ENCODE assay signal across 8 cellular contexts in genomic region chr22:46053563-46054090, GRCh38.
DNase-seq lines count a peak whose midpoint lies in the region; ATAC-seq and TF ChIP-seq lines count a peak whose summit lies in the region.

No MANE protein-coding gene starts in this region.

- H3K27ac ChIP-seq in SJCRH30: peak overlapping the region; percentile 66
- peak overlapping the region; percentile 70 for H3K27ac ChIP-seq in adipose tissue (ENCODE audit: low read depth, low read length)
- peak overlapping the region; percentile 94 to 100 (median 100) for H3K27ac ChIP-seq in sigmoid colon

- H3K9me3 ChIP-seq in SJCRH30 (replicated peaks) (no peaks in the 10 kb centered on the region), sigmoid colon (no peaks in the 10 kb centered on the region)

- H3K27me3 ChIP-seq in SJCRH30 (no peaks in the 10 kb centered on the region), sigmoid colon (no peaks in the 10 kb centered on the region)

- TF ChIP-seq EP300 in sigmoid colon (IDR thresholded peaks at IDR 0.05): no peak

- H3K36me3 ChIP-seq in SJCRH30: no peaks in the 10 kb centered on the region
- no peaks in the 10 kb centered on the region for H3K36me3 ChIP-seq in sigmoid colon

- peak overlapping the region; percentile 78 for H3K4me3 ChIP-seq in SJCRH30
- H3K4me3 ChIP-seq in sigmoid colon: peak overlapping the region; percentile 79 to 86 (median 84)

- peak; percentile 84 to 86 for ATAC-seq in left cardiac atrium
- ATAC-seq in HG03135 (IDR thresholded peaks at IDR 0.05; ENCODE audit: unreplicated experiment): no peak

- intact Hi-C loops in left cardiac atrium (cut with DNase I) (loop anchor here in 1 of 2 donors (2.0 kb wide), 1 partner anchor 15 kb away; no protein-coding TSS in a partner anchor), sigmoid colon (cut with DNase I) (loop anchor here (2.0 kb wide), 1 partner anchor 47 kb away; no protein-coding TSS in a partner anchor)

- DNase-seq in NCI-H2227 (lab: John Stamatoyannopoulos, UW; ENCODE audit: unreplicated experiment): peak; percentile 72
- DNase-seq in NCI-H2227 treated with DMSO at 0.1 percent for 48 hours (lab: John Stamatoyannopoulos, UW): no peak
- peak; percentile 71 to 72 for DNase-seq in SJCRH30
- peak; percentile 82 for DNase-seq in left cardiac atrium
- DNase-seq in sigmoid colon: peak; percentile 93
- DNase-seq in NCI-H187 (lab: John Stamatoyannopoulos, UW): no peak

- H3K4me1 ChIP-seq in SJCRH30 (peaks cover 7% of the 10 kb centered on the region; the same call in 1 of the 2 replicates), sigmoid colon (peaks cover 0 to 88% (median 84%) of the 10 kb centered on the region in 4 donors)

- no peak for TF ChIP-seq POLR2A in sigmoid colon (IDR thresholded peaks at IDR 0.05)

- no peak for TF ChIP-seq CTCF in sigmoid colon (IDR thresholded peaks at IDR 0.05)

- WGBS in adipose tissue, 3 donors: 0 to 2% (median 2%) methylated on average over 27 to 37 of the region's 37 CpGs
- 0 to 13% methylated on average over 37 of the region's 37 CpGs for WGBS in sigmoid colon, 2 donors

Comparison
In these comparisons a context has a peak if more than half of its experiments do, and no peak if none do; other contexts are left out.
1. DNase-seq: peak in NCI-H2227 (single experiment), SJCRH30 (2 of 2), left cardiac atrium (single experiment) and sigmoid colon (single experiment); none in NCI-H2227 treated with DMSO at 0.1 percent for 48 hours (single experiment) and NCI-H187 (0 of 2).
2. Peak in every context shown above with its lines, with median percentiles within 50 percentile points of each other: H3K27ac ChIP-seq.